ENCODE assay signal across 8 cellular contexts in the genomic region with DNA sequence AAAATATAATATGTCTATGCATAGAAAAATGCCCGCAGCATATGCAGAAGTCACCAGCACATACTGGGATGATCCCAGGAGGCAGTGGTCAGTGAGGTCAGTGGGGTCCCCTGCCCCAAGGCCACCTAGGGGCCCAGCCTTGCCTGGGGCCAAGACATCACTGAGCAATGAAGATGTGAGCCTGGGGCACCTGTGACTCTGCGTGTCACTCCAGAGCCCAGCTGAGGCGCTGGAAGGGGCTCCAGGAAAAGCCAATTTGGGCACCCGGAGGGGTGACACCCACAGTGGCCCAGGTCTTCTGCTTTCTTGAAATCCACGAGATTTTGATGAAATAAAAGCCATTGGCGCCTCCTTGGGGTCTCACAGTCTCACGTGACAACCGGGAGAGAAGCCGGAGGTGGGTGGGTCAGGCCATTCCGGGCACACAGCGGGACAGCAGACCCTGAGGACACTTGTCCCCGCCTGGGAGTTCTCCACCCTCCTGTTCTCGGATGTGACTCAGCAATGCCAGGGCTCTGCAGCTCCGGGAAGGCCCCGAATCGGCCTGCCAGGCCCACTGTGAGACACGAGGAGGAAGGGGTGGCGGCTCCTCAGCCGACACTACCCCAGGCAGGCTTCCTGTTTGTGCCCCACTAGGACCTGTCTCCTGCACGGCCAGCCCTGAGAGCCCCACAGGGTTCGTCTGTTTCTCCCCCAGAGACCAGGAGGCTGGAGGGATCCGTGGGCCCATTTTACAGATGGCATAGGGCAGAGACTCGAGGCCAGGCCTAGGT. TPM values are rescaled to one million over a fixed set of nuclear protein-coding genes. Genes with fewer than 3 reads are reported as not detected.
DNase-seq lines count a peak whose midpoint lies in the region; ATAC-seq lines count a peak whose summit lies in the region.

No MANE protein-coding gene starts in this region.

- no peaks in the 10 kb centered on the region for H3K36me3 ChIP-seq in SJCRH30

- no peaks in the 10 kb centered on the region for H3K9me3 ChIP-seq in SJCRH30 (replicated peaks)

- peak overlapping the region; percentile 46 for H3K4me3 Mint-ChIP-seq in activated CD4-positive, alpha-beta T cell treated with anti-CD3 and anti-CD28 coated beads, Interleukin-2, amount 10 ng/mL, durations not matched to agents 24 days and 14 days

- H3K27ac Mint-ChIP-seq in activated CD4-positive, alpha-beta T cell treated with anti-CD3 and anti-CD28 coated beads, Interleukin-2, amount 10 ng/mL, durations not matched to agents 24 days and 14 days = peak overlapping the region; percentile 94

- no peaks in the 10 kb centered on the region for H3K27me3 ChIP-seq in SJCRH30

- peaks cover 30% of the 10 kb centered on the region for H3K4me1 Mint-ChIP-seq in activated CD4-positive, alpha-beta T cell treated with anti-CD3 and anti-CD28 coated beads, Interleukin-2, amount 10 ng/mL, durations not matched to agents 24 days and 14 days

- no peak overlapping the region for H3K27ac ChIP-seq in SJCRH30

- H3K4me1 ChIP-seq in SJCRH30 = peaks cover 25% of the 10 kb centered on the region

- H3K36me3 Mint-ChIP-seq in activated CD4-positive, alpha-beta T cell treated with anti-CD3 and anti-CD28 coated beads, Interleukin-2, amount 10 ng/mL, durations not matched to agents 24 days and 14 days (ENCODE audit: low read depth) = no peaks in the 10 kb centered on the region

- peaks cover 4% of the 10 kb centered on the region for H3K27me3 Mint-ChIP-seq in activated CD4-positive, alpha-beta T cell treated with anti-CD3 and anti-CD28 coated beads, Interleukin-2, amount 10 ng/mL, durations not matched to agents 24 days and 14 days

- no peak overlapping the region for H3K4me3 ChIP-seq in SJCRH30

- DNase-seq in ELF-1 (ENCODE audit: low read depth, low spot score) (peak; percentile 21), glomerular visceral epithelial cell (ENCODE audit: extremely low spot score) (peak; percentile 73), NCI-H1417 treated with DMSO at 0.1 percent for 48 hours (lab: John Stamatoyannopoulos, UW) (no peak), SJCRH30 (no peak), DMS79 treated with DMSO at 0.1 percent for 48 hours (lab: John Stamatoyannopoulos, UW) (no peak)
- DNase-seq in activated CD4-positive, alpha-beta T cell treated with anti-CD3 and anti-CD28 coated beads, Interleukin-2, amount 10 ng/mL, durations not matched to agents 24 days and 14 days = peak; percentile 87
- peak; percentile 57 for DNase-seq in stimulated activated CD8-positive, alpha-beta memory T cell treated with anti-CD3 and anti-CD28 coated beads, Interleukin-12 subunit alpha, Interleukin-12 subunit beta, amount 100 ng/mL, for 4 hours (ENCODE audit: low read depth)

- H3K9me3 Mint-ChIP-seq in activated CD4-positive, alpha-beta T cell treated with anti-CD3 and anti-CD28 coated beads, Interleukin-2, amount 10 ng/mL, durations not matched to agents 24 days and 14 days = no peaks in the 10 kb centered on the region

- peak; percentile 49 for ATAC-seq in HG03460 (IDR thresholded peaks at IDR 0.05; ENCODE audit: unreplicated experiment)

- intact Hi-C loops in activated CD4-positive, alpha-beta T cell treated with anti-CD3 and anti-CD28 coated beads, Interleukin-2, amount 10 ng/mL, durations not matched to agents 24 days and 14 days (cut with micrococcal nuclease) = loop anchor here (1.0 to 5.0 kb wide), 3 partner anchors 15 to 211 kb away; partner anchors contain the start of gene CABLES2

RNA-seq across cellular contexts. Expression of gene SLCO4A1, which starts 24.4 kb away (rescaled TPM):
- total RNA-seq in activated CD4-positive, alpha-beta T cell treated with anti-CD3 and anti-CD28 coated beads, Interleukin-2, amount 10 ng/mL, durations not matched to agents 24 days and 14 days = 57.8 and 67.3 TPM in 2 replicates
- total RNA-seq in SJCRH30 (2014; rRNA removed; shearing (Covaris generic)) = 3.9 and 5.8 TPM in 2 replicates

Comparison
In these comparisons a context has a peak if more than half of its experiments do, and no peak if none do; other contexts are left out.
1. DNase-seq: peak in ELF-1 (single experiment), activated CD4-positive, alpha-beta T cell treated with anti-CD3 and anti-CD28 coated beads, Interleukin-2, amount 10 ng/mL, durations not matched to agents 24 days and 14 days (single experiment), glomerular visceral epithelial cell (single experiment) and stimulated activated CD8-positive, alpha-beta memory T cell treated with anti-CD3 and anti-CD28 coated beads, Interleukin-12 subunit alpha, Interleukin-12 subunit beta, amount 100 ng/mL, for 4 hours (single experiment); none in NCI-H1417 treated with DMSO at 0.1 percent for 48 hours (single experiment), SJCRH30 (0 of 2) and DMS79 treated with DMSO at 0.1 percent for 48 hours (single experiment).